22 cellular contexts compared by ENCODE assay signal in genomic region chr12:53657041-53657440, GRCh38. TPM values are rescaled to one million over a fixed set of nuclear protein-coding genes. Genes with fewer than 3 reads are reported as not detected.
A peak's percentile ranks its signal among the peaks of the same experiment; 100 is the strongest.
DNase-seq lines count a peak whose midpoint lies in the region; ATAC-seq and TF ChIP-seq lines count a peak whose summit lies in the region.
"Had no signal": no experiment of that assay in that cellular context is flagged by ENCODE, and none has a peak within 500 bp of the region (broad histone marks: within the 10 kb centered on the region; RNA-seq: fewer than 3 reads in every experiment).

No MANE protein-coding gene starts in this region.

- H3K36me3 ChIP-seq in SJCRH30, result no peaks in the 10 kb centered on the region; the same call in 1 of the 2 replicates
- no peaks in the 10 kb centered on the region for H3K36me3 ChIP-seq in body of pancreas (replicated peaks in 1 of 2; ENCODE audit: insufficient read depth in 1 of 2, low read depth in 2 of 2)
- H3K36me3 ChIP-seq in muscle layer of colon (ENCODE audit: insufficient read depth, low read length), result no peaks in the 10 kb centered on the region
- H3K36me3 ChIP-seq: brain microvascular endothelial cell, colonic mucosa, MG63 had no signal

- DNase-seq in SJCRH30 (peak; percentile 19 to 70), body of pancreas (no peak), substantia nigra (lab: John Stamatoyannopoulos, UW) (no peak), midbrain (lab: John Stamatoyannopoulos, UW) (no peak), anterior cingulate cortex (lab: John Stamatoyannopoulos, UW) (no peak)
- no peak for DNase-seq in stimulated activated naive B cell treated with anti-CD40 and anti-IgM and Interleukin-4, amounts not matched to agents 10 μg/mL and 1 μg/mL and 100 μg/mL, for 72 hours
- DNase-seq: activated CD4-positive, alpha-beta T cell treated with anti-CD3 and anti-CD28 coated beads for 4 hours; activated gamma-delta T cell treated with Interleukin-2 at 50 U/mL for 16 hours; activated T-cell treated with anti-CD3 and anti-CD28 coated beads, Interleukin-2, amount 50 U/mL, for 24 hours; brain microvascular endothelial cell; colonic mucosa; effector memory CD4-positive, alpha-beta T cell; HCEC 1CT; head of caudate nucleus; KBM-7; kidney glomerular epithelial cell; mammary epithelial cell; MG63; NCI-H1417 treated with DMSO at 0.1 percent for 48 hours had no signal

- H3K9me3 ChIP-seq in SJCRH30 (replicated peaks) (no peaks in the 10 kb centered on the region), body of pancreas (no peaks in the 10 kb centered on the region), muscle layer of colon (ENCODE audit: low read length) (no peaks in the 10 kb centered on the region)
- H3K9me3 ChIP-seq: colonic mucosa, MG63 had no signal

- peaks cover 42% of the 10 kb centered on the region for H3K4me1 ChIP-seq in SJCRH30
- peaks cover 54% of the 10 kb centered on the region for H3K4me1 ChIP-seq in body of pancreas
- peaks cover 26% of the 10 kb centered on the region for H3K4me1 ChIP-seq in muscle layer of colon (ENCODE audit: insufficient read depth, low read length)

- H3K4me3 Mint-ChIP-seq in stimulated activated naive B cell treated with anti-CD40 and anti-IgM and Interleukin-4, amounts not matched to agents 10 μg/mL and 1 μg/mL and 100 μg/mL, for 72 hours, result no peak overlapping the region
- H3K4me3 Mint-ChIP-seq: activated T-cell treated with anti-CD3 and anti-CD28 coated beads, Interleukin-2, amount 50 U/mL, for 24 hours had no signal

- no peak for TF ChIP-seq POLR2A in body of pancreas (IDR thresholded peaks at IDR 0.05)

- H3K27me3 Mint-ChIP-seq in stimulated activated naive B cell treated with anti-CD40 and anti-IgM and Interleukin-4, amounts not matched to agents 10 μg/mL and 1 μg/mL and 100 μg/mL, for 72 hours, result no peaks in the 10 kb centered on the region
- H3K27me3 Mint-ChIP-seq: activated T-cell treated with anti-CD3 and anti-CD28 coated beads, Interleukin-2, amount 50 U/mL, for 24 hours had no signal

- peak overlapping the region; percentile 27; the same call in 1 of the 2 replicates for H3K27ac ChIP-seq in SJCRH30
- H3K27ac ChIP-seq in body of pancreas, result peak overlapping the region in 3 of 4 donors; percentile 79 to 95 (median 91)
- H3K27ac ChIP-seq in muscle layer of colon (ENCODE audit: low read depth, low read length), result peak overlapping the region; percentile 58
- H3K27ac ChIP-seq in substantia nigra (ENCODE audit: low read depth, low read length, poor library complexity, severe bottlenecking), result peak overlapping the region; percentile 99
- H3K27ac ChIP-seq: brain microvascular endothelial cell, C4-2B, RWPE1 had no signal

- H3K27me3 ChIP-seq in SJCRH30 (no peaks in the 10 kb centered on the region), body of pancreas (no peaks in the 10 kb centered on the region), muscle layer of colon (ENCODE audit: control insufficient read depth in 1 of 2, insufficient read depth in 2 of 2, low read length in 2 of 2) (no peaks in the 10 kb centered on the region)
- H3K27me3 ChIP-seq: brain microvascular endothelial cell, colonic mucosa, MG63 had no signal

- TF ChIP-seq CTCF in body of pancreas (IDR thresholded peaks at IDR 0.05), result no peak

- H3K27ac Mint-ChIP-seq in stimulated activated naive B cell treated with anti-CD40 and anti-IgM and Interleukin-4, amounts not matched to agents 10 μg/mL and 1 μg/mL and 100 μg/mL, for 72 hours, result no peak overlapping the region

- no peaks in the 10 kb centered on the region for H3K9me3 Mint-ChIP-seq in stimulated activated naive B cell treated with anti-CD40 and anti-IgM and Interleukin-4, amounts not matched to agents 10 μg/mL and 1 μg/mL and 100 μg/mL, for 72 hours
- H3K9me3 Mint-ChIP-seq: activated T-cell treated with anti-CD3 and anti-CD28 coated beads, Interleukin-2, amount 50 U/mL, for 24 hours had no signal

- H3K36me3 Mint-ChIP-seq in stimulated activated naive B cell treated with anti-CD40 and anti-IgM and Interleukin-4, amounts not matched to agents 10 μg/mL and 1 μg/mL and 100 μg/mL, for 72 hours, result peaks cover 12 to 22% of the 10 kb centered on the region in 2 donors

- no peak overlapping the region for H3K9ac ChIP-seq in muscle layer of colon (ENCODE audit: low read length)

- intact Hi-C loops in body of pancreas (cut with DNase I), result no loop called here

- WGBS in body of pancreas, 2 donors, result 94 to 95% methylated on average over 4 of the region's 4 CpGs

- H3K4me3 ChIP-seq in SJCRH30 (no peak overlapping the region), body of pancreas (no peak overlapping the region), muscle layer of colon (ENCODE audit: low read depth in 1 of 2, low read length in 2 of 2) (no peak overlapping the region)
- H3K4me3 ChIP-seq: colonic mucosa, MG63 had no signal

- no peaks in the 10 kb centered on the region for H3K4me1 Mint-ChIP-seq in stimulated activated naive B cell treated with anti-CD40 and anti-IgM and Interleukin-4, amounts not matched to agents 10 μg/mL and 1 μg/mL and 100 μg/mL, for 72 hours

- ATAC-seq in body of pancreas, result no peak
- ATAC-seq in stimulated activated naive B cell treated with anti-CD40 and anti-IgM and Interleukin-4, amounts not matched to agents 10 μg/mL and 1 μg/mL and 100 μg/mL, for 72 hours (replicated peaks), result no peak

RNA-seq across cellular contexts. Expression of gene ATP5MC2, which starts 18.8 kb away (rescaled TPM):
- total RNA-seq in SJCRH30 (2014; rRNA removed; shearing (Covaris generic)), result 433 and 480 TPM in 2 replicates
- total RNA-seq in body of pancreas, result 100 to 1,000 TPM in 1 of 2 donors, 10 to 100 TPM in 1; 94.3 to 143 TPM

RNA-seq across cellular contexts. Expression of gene ATF7, which starts 30.9 kb away (rescaled TPM):
- 9.9 and 13.3 TPM in 2 replicates for total RNA-seq in SJCRH30 (2014; rRNA removed; shearing (Covaris generic))
- total RNA-seq in body of pancreas, result 10 to 100 TPM; 12.9 to 21.3 TPM

Comparison
In these comparisons a context has a peak if more than half of its experiments do, and no peak if none do; other contexts are left out.
1. DNase-seq: peak in SJCRH30 (2 of 2); none in body of pancreas (0 of 4), substantia nigra (0 of 49), midbrain (single experiment), stimulated activated naive B cell treated with anti-CD40 and anti-IgM and Interleukin-4, amounts not matched to agents 10 μg/mL and 1 μg/mL and 100 μg/mL, for 72 hours (single experiment) and anterior cingulate cortex (0 of 58).
2. H3K27ac ChIP-seq: peak in every context shown above with its lines; median percentile 99 in substantia nigra; 91 in body of pancreas; 58 in muscle layer of colon; 27 in SJCRH30.